1 cellular context compared by ENCODE assay signal in the genomic region with DNA sequence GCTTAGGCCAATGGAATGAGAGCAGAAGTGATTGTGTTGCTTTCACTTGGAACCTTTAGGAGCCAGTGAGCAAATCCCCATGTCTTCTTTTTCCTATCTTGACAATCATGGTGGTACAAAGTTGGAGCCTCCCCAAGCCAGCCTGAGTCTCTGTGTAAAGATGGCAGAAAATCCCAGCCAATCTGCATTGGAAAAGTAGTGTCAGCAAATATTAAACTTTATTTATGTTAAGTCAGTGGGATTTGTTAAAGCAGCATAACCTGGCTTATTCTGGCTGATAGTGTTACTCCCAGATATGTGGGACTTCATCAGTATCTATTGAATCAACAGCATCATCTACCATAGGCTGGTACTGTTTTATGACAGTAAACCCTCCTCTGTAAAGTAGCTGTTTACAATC.
TF ChIP-seq lines count a peak whose summit lies in the region.

No MANE protein-coding gene starts in this region.

TF ChIP-seq in GM23338, 12 proteins besides CTCF, POLR2A, EP300 and RAD21 (continued from another document):
- TF ChIP-seq, protein P1, sequence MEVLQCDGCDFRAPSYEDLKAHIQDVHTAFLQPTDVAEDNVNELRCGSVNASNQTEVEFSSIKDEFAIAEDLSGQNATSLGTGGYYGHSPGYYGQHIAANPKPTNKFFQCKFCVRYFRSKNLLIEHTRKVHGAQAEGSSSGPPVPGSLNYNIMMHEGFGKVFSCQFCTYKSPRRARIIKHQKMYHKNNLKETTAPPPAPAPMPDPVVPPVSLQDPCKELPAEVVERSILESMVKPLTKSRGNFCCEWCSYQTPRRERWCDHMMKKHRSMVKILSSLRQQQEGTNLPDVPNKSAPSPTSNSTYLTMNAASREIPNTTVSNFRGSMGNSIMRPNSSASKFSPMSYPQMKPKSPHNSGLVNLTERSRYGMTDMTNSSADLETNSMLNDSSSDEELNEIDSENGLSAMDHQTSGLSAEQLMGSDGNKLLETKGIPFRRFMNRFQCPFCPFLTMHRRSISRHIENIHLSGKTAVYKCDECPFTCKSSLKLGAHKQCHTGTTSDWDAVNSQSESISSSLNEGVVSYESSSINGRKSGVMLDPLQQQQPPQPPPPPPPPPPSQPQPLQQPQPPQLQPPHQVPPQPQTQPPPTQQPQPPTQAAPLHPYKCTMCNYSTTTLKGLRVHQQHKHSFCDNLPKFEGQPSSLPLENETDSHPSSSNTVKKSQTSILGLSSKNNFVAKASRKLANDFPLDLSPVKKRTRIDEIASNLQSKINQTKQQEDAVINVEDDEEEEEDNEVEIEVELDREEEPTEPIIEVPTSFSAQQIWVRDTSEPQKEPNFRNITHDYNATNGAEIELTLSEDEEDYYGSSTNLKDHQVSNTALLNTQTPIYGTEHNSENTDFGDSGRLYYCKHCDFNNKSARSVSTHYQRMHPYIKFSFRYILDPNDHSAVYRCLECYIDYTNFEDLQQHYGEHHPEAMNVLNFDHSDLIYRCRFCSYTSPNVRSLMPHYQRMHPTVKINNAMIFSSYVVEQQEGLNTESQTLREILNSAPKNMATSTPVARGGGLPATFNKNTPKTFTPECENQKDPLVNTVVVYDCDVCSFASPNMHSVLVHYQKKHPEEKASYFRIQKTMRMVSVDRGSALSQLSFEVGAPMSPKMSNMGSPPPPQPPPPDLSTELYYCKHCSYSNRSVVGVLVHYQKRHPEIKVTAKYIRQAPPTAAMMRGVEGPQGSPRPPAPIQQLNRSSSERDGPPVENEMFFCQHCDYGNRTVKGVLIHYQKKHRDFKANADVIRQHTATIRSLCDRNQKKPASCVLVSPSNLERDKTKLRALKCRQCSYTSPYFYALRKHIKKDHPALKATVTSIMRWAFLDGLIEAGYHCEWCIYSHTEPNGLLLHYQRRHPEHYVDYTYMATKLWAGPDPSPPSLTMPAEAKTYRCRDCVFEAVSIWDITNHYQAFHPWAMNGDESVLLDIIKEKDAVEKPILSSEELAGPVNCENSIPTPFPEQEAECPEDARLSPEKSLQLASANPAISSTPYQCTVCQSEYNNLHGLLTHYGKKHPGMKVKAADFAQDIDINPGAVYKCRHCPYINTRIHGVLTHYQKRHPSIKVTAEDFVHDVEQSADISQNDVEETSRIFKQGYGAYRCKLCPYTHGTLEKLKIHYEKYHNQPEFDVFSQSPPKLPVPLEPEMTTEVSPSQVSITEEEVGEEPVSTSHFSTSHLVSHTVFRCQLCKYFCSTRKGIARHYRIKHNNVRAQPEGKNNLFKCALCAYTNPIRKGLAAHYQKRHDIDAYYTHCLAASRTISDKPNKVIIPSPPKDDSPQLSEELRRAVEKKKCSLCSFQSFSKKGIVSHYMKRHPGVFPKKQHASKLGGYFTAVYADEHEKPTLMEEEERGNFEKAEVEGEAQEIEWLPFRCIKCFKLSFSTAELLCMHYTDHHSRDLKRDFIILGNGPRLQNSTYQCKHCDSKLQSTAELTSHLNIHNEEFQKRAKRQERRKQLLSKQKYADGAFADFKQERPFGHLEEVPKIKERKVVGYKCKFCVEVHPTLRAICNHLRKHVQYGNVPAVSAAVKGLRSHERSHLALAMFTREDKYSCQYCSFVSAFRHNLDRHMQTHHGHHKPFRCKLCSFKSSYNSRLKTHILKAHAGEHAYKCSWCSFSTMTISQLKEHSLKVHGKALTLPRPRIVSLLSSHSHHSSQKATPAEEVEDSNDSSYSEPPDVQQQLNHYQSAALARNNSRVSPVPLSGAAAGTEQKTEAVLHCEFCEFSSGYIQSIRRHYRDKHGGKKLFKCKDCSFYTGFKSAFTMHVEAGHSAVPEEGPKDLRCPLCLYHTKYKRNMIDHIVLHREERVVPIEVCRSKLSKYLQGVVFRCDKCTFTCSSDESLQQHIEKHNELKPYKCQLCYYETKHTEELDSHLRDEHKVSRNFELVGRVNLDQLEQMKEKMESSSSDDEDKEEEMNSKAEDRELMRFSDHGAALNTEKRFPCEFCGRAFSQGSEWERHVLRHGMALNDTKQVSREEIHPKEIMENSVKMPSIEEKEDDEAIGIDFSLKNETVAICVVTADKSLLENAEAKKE (CRISPR knock-in tag; IDR thresholded peaks at IDR 0.05) = no peak
- TF ChIP-seq STAT1 (IDR thresholded peaks at IDR 0.05; ENCODE audit: unreplicated experiment) = no peak
- TF ChIP-seq NANOG (IDR thresholded peaks at IDR 0.05; ENCODE audit: borderline replicate concordance) = no peak
- TF ChIP-seq, protein P2, sequence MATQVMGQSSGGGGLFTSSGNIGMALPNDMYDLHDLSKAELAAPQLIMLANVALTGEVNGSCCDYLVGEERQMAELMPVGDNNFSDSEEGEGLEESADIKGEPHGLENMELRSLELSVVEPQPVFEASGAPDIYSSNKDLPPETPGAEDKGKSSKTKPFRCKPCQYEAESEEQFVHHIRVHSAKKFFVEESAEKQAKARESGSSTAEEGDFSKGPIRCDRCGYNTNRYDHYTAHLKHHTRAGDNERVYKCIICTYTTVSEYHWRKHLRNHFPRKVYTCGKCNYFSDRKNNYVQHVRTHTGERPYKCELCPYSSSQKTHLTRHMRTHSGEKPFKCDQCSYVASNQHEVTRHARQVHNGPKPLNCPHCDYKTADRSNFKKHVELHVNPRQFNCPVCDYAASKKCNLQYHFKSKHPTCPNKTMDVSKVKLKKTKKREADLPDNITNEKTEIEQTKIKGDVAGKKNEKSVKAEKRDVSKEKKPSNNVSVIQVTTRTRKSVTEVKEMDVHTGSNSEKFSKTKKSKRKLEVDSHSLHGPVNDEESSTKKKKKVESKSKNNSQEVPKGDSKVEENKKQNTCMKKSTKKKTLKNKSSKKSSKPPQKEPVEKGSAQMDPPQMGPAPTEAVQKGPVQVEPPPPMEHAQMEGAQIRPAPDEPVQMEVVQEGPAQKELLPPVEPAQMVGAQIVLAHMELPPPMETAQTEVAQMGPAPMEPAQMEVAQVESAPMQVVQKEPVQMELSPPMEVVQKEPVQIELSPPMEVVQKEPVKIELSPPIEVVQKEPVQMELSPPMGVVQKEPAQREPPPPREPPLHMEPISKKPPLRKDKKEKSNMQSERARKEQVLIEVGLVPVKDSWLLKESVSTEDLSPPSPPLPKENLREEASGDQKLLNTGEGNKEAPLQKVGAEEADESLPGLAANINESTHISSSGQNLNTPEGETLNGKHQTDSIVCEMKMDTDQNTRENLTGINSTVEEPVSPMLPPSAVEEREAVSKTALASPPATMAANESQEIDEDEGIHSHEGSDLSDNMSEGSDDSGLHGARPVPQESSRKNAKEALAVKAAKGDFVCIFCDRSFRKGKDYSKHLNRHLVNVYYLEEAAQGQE (IDR thresholded peaks at IDR 0.05; ENCODE audit: unreplicated experiment) = no peak
- no peak for TF ChIP-seq ZNF331 (CRISPR knock-in tag; IDR thresholded peaks at IDR 0.05; ENCODE audit: low read depth)
- TF ChIP-seq ZNF114 (CRISPR knock-in tag; IDR thresholded peaks at IDR 0.05) = no peak
